8 cellular contexts compared by ENCODE assay signal in genomic region chr22:46044718-46045458, GRCh38.
A peak's percentile ranks its signal among the peaks of the same experiment; 100 is the strongest.
DNase-seq lines count a peak whose midpoint lies in the region; ATAC-seq and TF ChIP-seq lines count a peak whose summit lies in the region.

No MANE protein-coding gene starts in this region.

- H3K9me3 Mint-ChIP-seq in CD4-positive, alpha-beta T cell: no peaks in the 10 kb centered on the region
- no peaks in the 10 kb centered on the region for H3K9me3 Mint-ChIP-seq in naive thymus-derived CD4-positive, alpha-beta T cell

- POLR2A ChIA-PET in CD4-positive, alpha-beta T cell (lab: Charles Lee): interaction anchor here (0.8 to 3.9 kb wide), 8 partner anchors 9 to 205 kb away, joined by 3 to 47 read pairs (median 14); partner anchors contain the start of gene CDPF1
- POLR2A ChIA-PET in naive thymus-derived CD4-positive, alpha-beta T cell (lab: Charles Lee): interaction anchor here (1.1 to 6.5 kb wide), 5 partner anchors 8 to 31 kb away, joined by 3 to 81 read pairs (median 29); no protein-coding TSS in a partner anchor

- H3K4me3 Mint-ChIP-seq in CD4-positive, alpha-beta T cell: peak overlapping the region; percentile 92
- H3K4me3 Mint-ChIP-seq in T-helper 17 cell: peak overlapping the region; percentile 90
- H3K4me3 Mint-ChIP-seq in naive thymus-derived CD4-positive, alpha-beta T cell: peak overlapping the region; percentile 86 to 92 (median 90)

- H3K9me3 ChIP-seq in CD4-positive, alpha-beta T cell (ENCODE audit: control insufficient read depth, low read length): no peaks in the 10 kb centered on the region
- H3K9me3 ChIP-seq in T-helper 17 cell (ENCODE audit: control insufficient read depth, low read length, poor library complexity, severe bottlenecking): no peaks in the 10 kb centered on the region
- no peaks in the 10 kb centered on the region for H3K9me3 ChIP-seq in esophagus muscularis mucosa
- no peaks in the 10 kb centered on the region for H3K9me3 ChIP-seq in naive thymus-derived CD4-positive, alpha-beta T cell (ENCODE audit: control insufficient read depth in 2 of 3, low read length in 3 of 3)

- H3K36me3 ChIP-seq in esophagus muscularis mucosa: peaks cover 0 to 4% (median 2%) of the 10 kb centered on the region in 4 donors
- H3K36me3 ChIP-seq in naive thymus-derived CD4-positive, alpha-beta T cell (ENCODE audit: control insufficient read depth in 2 of 3, insufficient read depth in 3 of 3, low read length in 3 of 3): no peaks in the 10 kb centered on the region

- peak overlapping the region; percentile 55 for H3K27ac ChIP-seq in CD4-positive, alpha-beta T cell (ENCODE audit: low read depth, low read length)
- peak overlapping the region; percentile 93 to 100 (median 98) for H3K27ac ChIP-seq in esophagus muscularis mucosa (replicated peaks in 1 of 4)
- H3K27ac ChIP-seq in naive thymus-derived CD4-positive, alpha-beta T cell (ENCODE audit: low read depth, low read length): peak overlapping the region; percentile 76

- no peaks in the 10 kb centered on the region for H3K27me3 ChIP-seq in CD4-positive, alpha-beta T cell (ENCODE audit: control insufficient read depth, insufficient read depth, low read length)
- H3K27me3 ChIP-seq in esophagus muscularis mucosa: no peaks in the 10 kb centered on the region
- H3K27me3 ChIP-seq in naive thymus-derived CD4-positive, alpha-beta T cell (ENCODE audit: control insufficient read depth in 2 of 2, insufficient read depth in 2 of 2, low read length in 2 of 2): no peaks in the 10 kb centered on the region

- no peak for TF ChIP-seq EP300 in esophagus muscularis mucosa (IDR thresholded peaks at IDR 0.05)

- no peaks in the 10 kb centered on the region for H3K36me3 Mint-ChIP-seq in CD4-positive, alpha-beta T cell (ENCODE audit: low read depth)
- no peaks in the 10 kb centered on the region for H3K36me3 Mint-ChIP-seq in T-helper 17 cell (ENCODE audit: low read depth)
- H3K36me3 Mint-ChIP-seq in naive thymus-derived CD4-positive, alpha-beta T cell: no peaks in the 10 kb centered on the region

- CTCF ChIA-PET in CD4-positive, alpha-beta T cell (lab: Charles Lee): interaction anchor here (0.8 to 1.7 kb wide), 4 partner anchors 8 to 72 kb away, joined by 3 to 11 read pairs (median 5); no protein-coding TSS in a partner anchor
- CTCF ChIA-PET in naive thymus-derived CD4-positive, alpha-beta T cell (lab: Charles Lee): interaction anchor here (1.0 to 1.5 kb wide), 2 partner anchors 9 to 39 kb away, joined by 3 to 9 read pairs; no protein-coding TSS in a partner anchor

- intact Hi-C loops in CD4-positive, alpha-beta T cell (cut with DNase I, micrococcal nuclease): no loop called here
- intact Hi-C loops in esophagus muscularis mucosa (cut with DNase I): no loop called here
- intact Hi-C loops in naive thymus-derived CD4-positive, alpha-beta T cell (cut with micrococcal nuclease): loop anchor here in 1 of 2 donors (1.0 to 2.0 kb wide), 3 partner anchors 8 to 26 kb away; no protein-coding TSS in a partner anchor

- no peak for TF ChIP-seq POLR2A in esophagus muscularis mucosa (IDR thresholded peaks at IDR 0.05; ENCODE audit: low read depth)

- peaks cover 34% of the 10 kb centered on the region for H3K4me1 Mint-ChIP-seq in CD4-positive, alpha-beta T cell (ENCODE audit: low read depth)
- H3K4me1 Mint-ChIP-seq in T-helper 17 cell: peaks cover 22% of the 10 kb centered on the region
- H3K4me1 Mint-ChIP-seq in naive thymus-derived CD4-positive, alpha-beta T cell: peaks cover 14 to 65% (median 40%) of the 10 kb centered on the region in 7 donors

- peak overlapping the region; percentile 90 for H3K27ac Mint-ChIP-seq in CD4-positive, alpha-beta T cell
- H3K27ac Mint-ChIP-seq in T-helper 17 cell: peak overlapping the region; percentile 85
- H3K27ac Mint-ChIP-seq in naive thymus-derived CD4-positive, alpha-beta T cell: peak overlapping the region; percentile 86 to 96 (median 94)

- peaks cover 65 to 88% (median 84%) of the 10 kb centered on the region in 4 donors for H3K4me1 ChIP-seq in esophagus muscularis mucosa
- H3K4me1 ChIP-seq in naive thymus-derived CD4-positive, alpha-beta T cell (ENCODE audit: control insufficient read depth in 2 of 2, insufficient read depth in 2 of 2, low read length in 2 of 2): peaks cover 10 to 17% of the 10 kb centered on the region in 2 donors

- ATAC-seq in CD4-positive, alpha-beta T cell (ENCODE audit: poor library complexity): peak; percentile 59
- peak; percentile 66 for ATAC-seq in T-helper 17 cell
- peak; percentile 44 for ATAC-seq in naive thymus-derived CD4-positive, alpha-beta T cell
- ATAC-seq in HG03442 (IDR thresholded peaks at IDR 0.05; ENCODE audit: unreplicated experiment): no peak

- H3K4me3 ChIP-seq in esophagus muscularis mucosa: peak overlapping the region; percentile 67 to 83 (median 72)
- H3K4me3 ChIP-seq in naive thymus-derived CD4-positive, alpha-beta T cell (ENCODE audit: low read length): peak overlapping the region; percentile 67

- peak in 6 of 10 experiments; percentile 21 to 43 (median 32) for DNase-seq in CD4-positive, alpha-beta T cell
- DNase-seq in T-helper 17 cell: no peak
- no peak for DNase-seq in esophagus muscularis mucosa (ENCODE audit: extremely low spot score)
- DNase-seq in naive thymus-derived CD4-positive, alpha-beta T cell: peak in 3 of 9 donors; percentile 30 to 50 (median 42)
- no peak for DNase-seq in NCI-H446 treated with DMSO at 0.1 percent for 48 hours (lab: John Stamatoyannopoulos, UW)
- DNase-seq in midbrain (lab: John Stamatoyannopoulos, UW): no peak
- no peak for DNase-seq in DMS 273 (lab: John Stamatoyannopoulos, UW; ENCODE audit: unreplicated experiment)

- WGBS in esophagus muscularis mucosa: 3% methylated on average over 35 of the region's 77 CpGs

- TF ChIP-seq CTCF in CD4-positive, alpha-beta T cell (IDR thresholded peaks at IDR 0.05): no peak
- no peak for TF ChIP-seq CTCF in esophagus muscularis mucosa (IDR thresholded peaks at IDR 0.05)

- H3K27me3 Mint-ChIP-seq in CD4-positive, alpha-beta T cell: no peaks in the 10 kb centered on the region
- H3K27me3 Mint-ChIP-seq in T-helper 17 cell: no peaks in the 10 kb centered on the region
- H3K27me3 Mint-ChIP-seq in naive thymus-derived CD4-positive, alpha-beta T cell: peaks cover 0 to 6% (median 0%) of the 10 kb centered on the region in 5 donors

Comparison
In these comparisons a context has a peak if more than half of its experiments do, and no peak if none do; other contexts are left out.
1. DNase-seq: peak in CD4-positive, alpha-beta T cell (6 of 10); none in T-helper 17 cell (0 of 3), esophagus muscularis mucosa (single experiment), NCI-H446 treated with DMSO at 0.1 percent for 48 hours (single experiment), midbrain (single experiment) and DMS 273 (single experiment).
2. Peak in every context shown above with its lines, with median percentiles within 50 percentile points of each other: H3K27ac ChIP-seq, H3K27ac Mint-ChIP-seq and H3K4me3 Mint-ChIP-seq.